In genomic region chr3:55007971-55008370, GRCh38 we compare ENCODE assay signal across 8 cellular contexts.
"Had no signal": no experiment of that assay in that cellular context is flagged by ENCODE, and none has a peak within 500 bp of the region (broad histone marks: within the 10 kb centered on the region; RNA-seq: fewer than 3 reads in every experiment).

No MANE protein-coding gene starts in this region.

- H3K36me3 Mint-ChIP-seq: IgD-negative memory B cell had no signal

- H3K9me3 Mint-ChIP-seq: H9, HFFc6 had no signal

- H3K27me3 Mint-ChIP-seq: IgD-negative memory B cell had no signal

- FAIRE-seq: H54, HepG2 had no signal

- DNase-seq: GOT3, H9, HFFc6, KBM-7 had no signal

- H3K4me3 Mint-ChIP-seq: H9, HFFc6, IgD-negative memory B cell had no signal

- H3K27ac ChIP-seq: HL-60 had no signal

- H3K27ac Mint-ChIP-seq: H9, HFFc6, IgD-negative memory B cell had no signal

- H3K4me1 Mint-ChIP-seq: IgD-negative memory B cell had no signal
